ENCODE assay signal across 9 cellular contexts in the genomic region with DNA sequence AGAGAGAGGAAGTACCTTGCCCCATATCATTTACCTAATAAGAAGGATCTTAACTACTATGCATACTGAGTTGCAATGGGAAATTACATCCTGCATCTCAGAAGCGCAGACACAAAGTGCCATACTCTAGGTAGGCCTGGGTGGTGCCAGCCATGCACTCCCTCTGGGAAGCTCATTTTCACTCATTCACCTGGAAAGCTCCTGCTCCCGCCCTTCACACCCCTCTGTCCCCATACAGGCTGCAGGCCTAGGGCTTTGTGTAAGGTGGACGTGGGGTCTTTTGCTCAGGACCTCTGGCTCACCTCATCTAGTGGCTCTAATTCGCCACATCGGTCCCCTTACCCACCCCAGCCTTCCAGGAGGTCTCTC. TPM values are rescaled to one million over a fixed set of nuclear protein-coding genes. Genes with fewer than 3 reads are reported as not detected.
DNase-seq lines count a peak whose midpoint lies in the region; ATAC-seq, FAIRE-seq and TF ChIP-seq lines count a peak whose summit lies in the region.
"Had no signal": no experiment of that assay in that cellular context is flagged by ENCODE, and none has a peak within 500 bp of the region (broad histone marks: within the 10 kb centered on the region; RNA-seq: fewer than 3 reads in every experiment).

No MANE protein-coding gene starts in this region.

- TF ChIP-seq CTCF in foreskin keratinocyte (conservative IDR thresholded peaks at IDR 0.05) = no peak
- TF ChIP-seq CTCF in retinal pigment epithelial cell (conservative IDR thresholded peaks at IDR 0.05; ENCODE audit: low read depth, low read length) = no peak

- no peaks in the 10 kb centered on the region for H3K9me3 ChIP-seq in SK-N-MC (ENCODE audit: low read depth, low read length)

- peaks cover 28% of the 10 kb centered on the region for H3K36me3 ChIP-seq in SK-N-MC (ENCODE audit: insufficient read depth, low read length)

- FAIRE-seq in GM18507 (lab: Jason Lieb, UNC) = peak; percentile 31

- H3K9ac ChIP-seq in SK-N-MC (ENCODE audit: insufficient read length) = peak overlapping the region; percentile 95

- no peaks in the 10 kb centered on the region for H3K27me3 ChIP-seq in foreskin keratinocyte

- ATAC-seq in foreskin keratinocyte = peak; percentile 15
- ATAC-seq in GM19452 (IDR thresholded peaks at IDR 0.05; ENCODE audit: unreplicated experiment) = no peak

- H3K4me3 ChIP-seq in SK-N-MC (peak overlapping the region; percentile 97), retinal pigment epithelial cell (ENCODE audit: low read length) (peak overlapping the region; percentile 98)

- peaks cover 14% of the 10 kb centered on the region for H3K4me1 ChIP-seq in foreskin keratinocyte

- DNase-seq in GM18507 (ENCODE audit: extremely low spot score, insufficient read length, low read depth) = no peak
- DNase-seq in SK-N-MC (ENCODE audit: low read depth, low spot score) = no peak
- no peak for DNase-seq in foreskin keratinocyte
- no peak for DNase-seq in retinal pigment epithelial cell (ENCODE audit: low read depth)
- no peak for DNase-seq in dedifferentiated amniotic fluid mesenchymal stem cell (ENCODE audit: extremely low spot score)
- no peak for DNase-seq in superior temporal gyrus (ENCODE audit: extremely low spot score)
- no peak for DNase-seq in NCI-H2107 treated with DMSO at 0.1 percent for 48 hours (lab: John Stamatoyannopoulos, UW; ENCODE audit: unreplicated experiment)

- no peak overlapping the region; the same call in 1 of the 2 replicates for H3K27ac ChIP-seq in SK-N-MC
- H3K27ac ChIP-seq in foreskin keratinocyte = peak overlapping the region; percentile 95

RNA-seq across cellular contexts. Expression of a gene that starts 0.8 kb away (rescaled TPM):
- total RNA-seq in foreskin keratinocyte = 166 and 181 TPM in 2 replicates
- polyA plus RNA-seq in foreskin keratinocyte = 231 and 260 TPM in 2 replicates

RNA-seq across cellular contexts. Expression of a gene that starts 13.1 kb away (rescaled TPM):
- 4.4 and 5.8 TPM in 2 replicates for total RNA-seq in foreskin keratinocyte
- 4.9 TPM in 2 replicates for polyA plus RNA-seq in foreskin keratinocyte

RNA-seq across cellular contexts. Expression of a gene that starts 19.3 kb away (rescaled TPM):
- not detected in 2 replicates for total RNA-seq in foreskin keratinocyte
- polyA plus RNA-seq in foreskin keratinocyte = not detected in 2 replicates
- total RNA-seq: M059J had no signal
